Comparison of ENCODE assay signal across 25 cellular contexts in genomic region chr19:30373593-30373992, GRCh38. TPM values are rescaled to one million over a fixed set of nuclear protein-coding genes. Genes with fewer than 3 reads are reported as not detected.
DNase-seq lines count a peak whose midpoint lies in the region; ATAC-seq and TF ChIP-seq lines count a peak whose summit lies in the region.
"Had no signal": no experiment of that assay in that cellular context is flagged by ENCODE, and none has a peak within 500 bp of the region (broad histone marks: within the 10 kb centered on the region; RNA-seq: fewer than 3 reads in every experiment).

No MANE protein-coding gene starts in this region.

- ATAC-seq in GM18909 (IDR thresholded peaks at IDR 0.05; ENCODE audit: poor library complexity, unreplicated experiment), result no peak
- ATAC-seq: left cardiac atrium; natural killer cell treated with Interleukin-12 subunit alpha and Interleukin-12 subunit beta and Interleukin-15 and Interleukin-18, amount 100 ng/mL, for 72 hours; PC-3 had no signal

- peaks cover 26% of the 10 kb centered on the region for H3K27me3 Mint-ChIP-seq in brain

- H3K27ac Mint-ChIP-seq in brain, result peak overlapping the region; percentile 12 to 95 (median 65)
- H3K27ac Mint-ChIP-seq: activated naive CD8-positive, alpha-beta T cell treated with anti-CD3 and anti-CD28 coated beads, Interleukin-2, amount 10 ng/mL, durations not matched to agents 7 days and 5 days; natural killer cell treated with Interleukin-12 subunit alpha and Interleukin-12 subunit beta and Interleukin-15 and Interleukin-18, amount 100 ng/mL, for 72 hours had no signal

- peaks cover 4% of the 10 kb centered on the region for H3K36me3 Mint-ChIP-seq in brain
- H3K36me3 Mint-ChIP-seq: activated naive CD8-positive, alpha-beta T cell treated with anti-CD3 and anti-CD28 coated beads, Interleukin-2, amount 10 ng/mL, durations not matched to agents 7 days and 5 days; natural killer cell treated with Interleukin-12 subunit alpha and Interleukin-12 subunit beta and Interleukin-15 and Interleukin-18, amount 100 ng/mL, for 72 hours had no signal

- TF ChIP-seq CTCF in brain (conservative IDR thresholded peaks at IDR 0.05), result no peak

- H3K36me3 ChIP-seq in H7 (replicated peaks; ENCODE audit: control insufficient read depth, insufficient read depth, low read length), result no peaks in the 10 kb centered on the region
- H3K36me3 ChIP-seq: brain microvascular endothelial cell, uterus had no signal

- peaks cover 23% of the 10 kb centered on the region for H3K27me3 ChIP-seq in H7 (ENCODE audit: control insufficient read depth, insufficient read depth, low read length)

- H3K4me1 Mint-ChIP-seq in brain, result peaks cover 57% of the 10 kb centered on the region
- H3K4me1 Mint-ChIP-seq: activated naive CD8-positive, alpha-beta T cell treated with anti-CD3 and anti-CD28 coated beads, Interleukin-2, amount 10 ng/mL, durations not matched to agents 7 days and 5 days had no signal

- peaks cover 0 to 5% (median 0%) of the 10 kb centered on the region in 5 experiments for H3K9me3 Mint-ChIP-seq in brain
- H3K9me3 Mint-ChIP-seq: activated naive CD8-positive, alpha-beta T cell treated with anti-CD3 and anti-CD28 coated beads, Interleukin-2, amount 10 ng/mL, durations not matched to agents 7 days and 5 days; natural killer cell treated with Interleukin-12 subunit alpha and Interleukin-12 subunit beta and Interleukin-15 and Interleukin-18, amount 100 ng/mL, for 72 hours had no signal

- peak; percentile 84 for DNase-seq in H7
- DNase-seq in iPS-NIHi11 (ENCODE audit: low spot score), result peak; percentile 58
- peak; percentile 69 for DNase-seq in putamen (ENCODE audit: low spot score)
- no peak for DNase-seq in AG08396 (ENCODE audit: low spot score)
- no peak for DNase-seq in DMS79 (lab: John Stamatoyannopoulos, UW)
- DNase-seq in activated CD4-positive, alpha-beta T cell treated with anti-CD3 and anti-CD28 coated beads, Interleukin-2, amount 50 U/mL, for 1 hour, result no peak
- DNase-seq: ACHN; activated CD4-positive, CD25-positive, alpha-beta regulatory T cell treated with anti-CD3 and anti-CD28 coated beads, Interleukin-2, amount 50 U/mL, for 72 hours; activated naive CD8-positive, alpha-beta T cell treated with anti-CD3 and anti-CD28 coated beads, Interleukin-2, amount 10 ng/mL, durations not matched to agents 7 days and 5 days; brain microvascular endothelial cell; cortex of kidney; GM23248; KBM-7; left cardiac atrium; NCI-H1694; PC-3; SHP77; stimulated activated CD4-positive, alpha-beta T cell treated with anti-CD3 and anti-CD28 coated beads, Interleukin-4, amount 100 ng/mL, for 4 hours; SW 1271; uterus had no signal

- peak overlapping the region; percentile 65 to 89 (median 84) for H3K4me3 Mint-ChIP-seq in brain
- H3K4me3 Mint-ChIP-seq: activated naive CD8-positive, alpha-beta T cell treated with anti-CD3 and anti-CD28 coated beads, Interleukin-2, amount 10 ng/mL, durations not matched to agents 7 days and 5 days; natural killer cell treated with Interleukin-12 subunit alpha and Interleukin-12 subunit beta and Interleukin-15 and Interleukin-18, amount 100 ng/mL, for 72 hours had no signal

- no peak overlapping the region for H3K4me3 ChIP-seq in H7 (ENCODE audit: insufficient read depth, low read depth, low read length)
- H3K4me3 ChIP-seq: GM23248, uterus had no signal

RNA-seq across cellular contexts. Expression of gene ZNF536, which starts 1.4 kb away (rescaled TPM):
- total RNA-seq in H7 (2014; rRNA removed; shearing (Covaris generic)), result 0.35 and 0.59 TPM in 2 replicates
- polyA plus RNA-seq in brain (ENCODE audit: insufficient read depth, low read depth, low replicate concordance), result 36.2 TPM
- total RNA-seq: activated naive CD8-positive, alpha-beta T cell treated with anti-CD3 and anti-CD28 coated beads, Interleukin-2, amount 10 ng/mL, durations not matched to agents 7 days and 5 days; endothelial cell of umbilical vein; G401; natural killer cell treated with Interleukin-12 subunit alpha and Interleukin-12 subunit beta and Interleukin-15 and Interleukin-18, amount 100 ng/mL, for 72 hours; PC-3 had no signal
- polyA plus RNA-seq: endothelial cell of umbilical vein had no signal

Comparison
In these comparisons a context has a peak if more than half of its experiments do, and no peak if none do; other contexts are left out.
1. DNase-seq: peak in H7 (single experiment), iPS-NIHi11 (single experiment) and putamen (single experiment); none in AG08396 (single experiment), DMS79 (single experiment) and activated CD4-positive, alpha-beta T cell treated with anti-CD3 and anti-CD28 coated beads, Interleukin-2, amount 50 U/mL, for 1 hour (single experiment).